In the genomic region with DNA sequence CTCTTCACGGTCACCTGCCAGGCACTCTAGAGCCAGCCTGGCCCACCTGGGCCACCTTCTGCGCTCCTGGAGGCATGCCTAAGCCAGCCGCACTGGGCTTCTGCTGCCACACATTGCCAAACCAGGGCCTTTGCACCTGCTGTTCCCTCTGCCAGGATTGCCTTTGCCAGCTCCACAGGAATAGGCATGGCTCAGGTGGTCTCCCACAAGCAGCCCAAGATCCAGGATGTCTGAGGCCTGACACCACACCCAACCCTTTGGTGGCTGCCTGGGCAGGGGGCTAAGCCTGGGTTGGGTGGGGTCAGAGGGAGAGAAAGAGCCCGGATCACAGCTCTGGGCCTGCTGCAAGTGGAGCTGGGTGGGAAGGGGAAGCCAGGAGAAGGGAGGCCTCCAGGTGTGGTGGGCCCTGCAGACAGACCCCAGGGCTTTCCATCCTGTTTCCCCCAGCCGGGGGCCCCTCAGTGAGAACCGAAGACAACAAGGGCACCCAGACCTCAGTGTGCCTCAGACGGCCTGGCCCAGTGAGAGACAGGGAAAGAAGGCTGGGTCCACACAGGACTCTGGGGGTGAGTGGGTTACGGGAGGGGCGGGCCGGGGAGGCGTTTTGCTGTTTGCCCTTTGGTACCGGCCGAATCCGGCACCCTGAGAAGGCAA, we compare ENCODE assay signal across 9 cellular contexts. TPM values are rescaled to one million over a fixed set of nuclear protein-coding genes. Genes with fewer than 3 reads are reported as not detected.
DNase-seq lines count a peak whose midpoint lies in the region; ATAC-seq and TF ChIP-seq lines count a peak whose summit lies in the region.
"Had no signal": no experiment of that assay in that cellular context is flagged by ENCODE, and none has a peak within 500 bp of the region (broad histone marks: within the 10 kb centered on the region; RNA-seq: fewer than 3 reads in every experiment).

No MANE protein-coding gene starts in this region.

- DNase-seq in activated naive CD4-positive, alpha-beta T cell treated with anti-CD3 and anti-CD28 coated beads for 36 hours: no peak
- DNase-seq in activated naive CD4-positive, alpha-beta T cell (lab: John Stamatoyannopoulos, UW): no peak
- DNase-seq in esophagus squamous epithelium (lab: John Stamatoyannopoulos, UW) (no peak), upper lobe of left lung (no peak), colonic mucosa (no peak), GM13977 (ENCODE audit: low spot score) (no peak), MCF 10A (ENCODE audit: unreplicated experiment) (no peak)

- WGBS in esophagus squamous epithelium, 2 donors: 33 to 57% methylated on average over 3 to 13 of the region's 14 CpGs
- 48 to 64% methylated on average over 11 to 13 of the region's 14 CpGs for WGBS in upper lobe of left lung, 2 donors

- peak overlapping the region in 2 of 4 donors; percentile 41 to 79 for H3K4me3 ChIP-seq in esophagus squamous epithelium
- H3K4me3 ChIP-seq in upper lobe of left lung: peak overlapping the region in 1 of 4 donors; percentile 64
- H3K4me3 ChIP-seq in colonic mucosa: no peak overlapping the region

- peaks cover 0 to 3% (median 0%) of the 10 kb centered on the region in 4 donors for H3K27me3 ChIP-seq in esophagus squamous epithelium
- H3K27me3 ChIP-seq in upper lobe of left lung: no peaks in the 10 kb centered on the region
- H3K27me3 ChIP-seq in colonic mucosa: no peaks in the 10 kb centered on the region

- H3K4me1 ChIP-seq in esophagus squamous epithelium (peaks cover 13 to 51% (median 19%) of the 10 kb centered on the region in 3 donors), upper lobe of left lung (peaks cover 23 to 47% (median 39%) of the 10 kb centered on the region in 4 donors), colonic mucosa (peaks cover 6% of the 10 kb centered on the region)

- H3K9me3 ChIP-seq in esophagus squamous epithelium (no peaks in the 10 kb centered on the region), upper lobe of left lung (no peaks in the 10 kb centered on the region), colonic mucosa (no peaks in the 10 kb centered on the region)

- peak overlapping the region; percentile 53 for H3K27ac Mint-ChIP-seq in activated naive CD4-positive, alpha-beta T cell treated with anti-CD3 and anti-CD28 coated beads for 36 hours
- H3K27ac Mint-ChIP-seq in MCF 10A (ENCODE audit: low read depth, unreplicated experiment): no peak overlapping the region

- H3K36me3 ChIP-seq in esophagus squamous epithelium: no peaks in the 10 kb centered on the region
- no peaks in the 10 kb centered on the region for H3K36me3 ChIP-seq in upper lobe of left lung
- H3K36me3 ChIP-seq in colonic mucosa: no peaks in the 10 kb centered on the region

- H3K27ac ChIP-seq in esophagus squamous epithelium (peak overlapping the region in 3 of 4 donors; percentile 30 to 81 (median 80)), upper lobe of left lung (peak overlapping the region in 3 of 4 donors; percentile 35 to 87 (median 73)), colonic mucosa (no peak overlapping the region)
- H3K27ac ChIP-seq: C4-2B had no signal

- intact Hi-C loops in activated naive CD4-positive, alpha-beta T cell treated with anti-CD3 and anti-CD28 coated beads for 36 hours (cut with micrococcal nuclease): loop anchor here (1.0 to 2.0 kb wide), 2 partner anchors 17 to 30 kb away; no protein-coding TSS in a partner anchor
- intact Hi-C loops in esophagus squamous epithelium (cut with DNase I) (no loop called here), colonic mucosa (cut with DNase I) (no loop called here), MCF 10A (cut with micrococcal nuclease) (no loop called here)

- no peaks in the 10 kb centered on the region for H3K27me3 Mint-ChIP-seq in activated naive CD4-positive, alpha-beta T cell treated with anti-CD3 and anti-CD28 coated beads for 36 hours (ENCODE audit: low read depth)
- H3K27me3 Mint-ChIP-seq in MCF 10A (ENCODE audit: insufficient read depth, unreplicated experiment): no peaks in the 10 kb centered on the region

- peaks cover 15% of the 10 kb centered on the region for H3K36me3 Mint-ChIP-seq in activated naive CD4-positive, alpha-beta T cell treated with anti-CD3 and anti-CD28 coated beads for 36 hours (ENCODE audit: low read depth)
- H3K36me3 Mint-ChIP-seq in MCF 10A (ENCODE audit: insufficient read depth, unreplicated experiment): no peaks in the 10 kb centered on the region

- no peaks in the 10 kb centered on the region for H3K9me3 Mint-ChIP-seq in activated naive CD4-positive, alpha-beta T cell treated with anti-CD3 and anti-CD28 coated beads for 36 hours
- H3K9me3 Mint-ChIP-seq in MCF 10A (ENCODE audit: unreplicated experiment): no peaks in the 10 kb centered on the region

- peaks cover 51% of the 10 kb centered on the region for H3K4me1 Mint-ChIP-seq in activated naive CD4-positive, alpha-beta T cell treated with anti-CD3 and anti-CD28 coated beads for 36 hours (ENCODE audit: low read depth)
- H3K4me1 Mint-ChIP-seq in MCF 10A (ENCODE audit: insufficient read depth, unreplicated experiment): peaks cover 9% of the 10 kb centered on the region

- no peak for TF ChIP-seq POLR2A in esophagus squamous epithelium (IDR thresholded peaks at IDR 0.05)
- no peak for TF ChIP-seq POLR2A in upper lobe of left lung (IDR thresholded peaks at IDR 0.05)

- in situ Hi-C loops in GM13977 (cut with MboI; ENCODE audit: low pct_unique_long_range_greater_than_20kb, low sequenced_read_pairs, unreplicated experiment): no loop called here

- no peak overlapping the region for H3K9ac ChIP-seq in colonic mucosa (ENCODE audit: low read depth in 2 of 2, low read length in 2 of 2)

- CTCF ChIA-PET in activated naive CD4-positive, alpha-beta T cell treated with anti-CD3 and anti-CD28 coated beads for 36 hours (lab: Charles Lee): no interaction called here
- CTCF ChIA-PET in MCF 10A (lab: Yijun Ruan, JAX): interaction anchor here (1.0 kb wide), 1 partner anchor 53 kb away, joined by 3 read pairs; no protein-coding TSS in a partner anchor

- H3K4me3 Mint-ChIP-seq in activated naive CD4-positive, alpha-beta T cell treated with anti-CD3 and anti-CD28 coated beads for 36 hours: peak overlapping the region; percentile 63
- no peak overlapping the region for H3K4me3 Mint-ChIP-seq in MCF 10A (ENCODE audit: unreplicated experiment)

- POLR2A ChIA-PET in MCF 10A (lab: Yijun Ruan, JAX): interaction anchor here (0.5 kb wide), 1 partner anchor 24 kb away, joined by 3 read pairs; no protein-coding TSS in a partner anchor

- no TSS peak for BruUV-seq in MCF 10A (replicated peaks; lab: Mats Ljungman, UMichigan)

- ATAC-seq in HG03565 (IDR thresholded peaks at IDR 0.05; ENCODE audit: unreplicated experiment) (peak; percentile 1), upper lobe of left lung (ENCODE audit: low FRiP score in 2 of 2) (no peak)

- no peak for TF ChIP-seq EP300 in upper lobe of left lung (IDR thresholded peaks at IDR 0.05)

- TF ChIP-seq CTCF in esophagus squamous epithelium (IDR thresholded peaks at IDR 0.05) (no peak), upper lobe of left lung (IDR thresholded peaks at IDR 0.05) (no peak), colonic mucosa (IDR thresholded peaks at IDR 0.05) (no peak), GM13977 (IDR thresholded peaks at IDR 0.05; ENCODE audit: extremely low read depth, insufficient read depth, missing control alignments) (no peak), MCF 10A (IDR thresholded peaks at IDR 0.05; ENCODE audit: unreplicated experiment) (no peak)

RNA-seq across cellular contexts. Expression of a gene that starts 0.7 kb away (rescaled TPM):
- total RNA-seq in activated naive CD4-positive, alpha-beta T cell treated with anti-CD3 and anti-CD28 coated beads for 36 hours: 10 to 100 TPM; 62.7 to 68.3 TPM
- 1 to 10 TPM in 3 of 4 donors, under 1 TPM in 1; 0.22 to 5.8 (median 2.7) TPM for total RNA-seq in esophagus squamous epithelium
- 10 to 100 TPM in 1 of 6 donors, 1 to 10 TPM in 5; 3.9 to 17.8 (median 5.2) TPM for total RNA-seq in upper lobe of left lung
- total RNA-seq in colonic mucosa: 1 to 10 TPM; 1.6 to 2.2 TPM
- not detected in 2 replicates for total RNA-seq in MCF 10A (2022)

RNA-seq across cellular contexts. Expression of a gene that starts 38.2 kb away (rescaled TPM):
- total RNA-seq in activated naive CD4-positive, alpha-beta T cell treated with anti-CD3 and anti-CD28 coated beads for 36 hours: 10 to 100 TPM; 51.4 to 52.0 TPM
- 10 to 100 TPM; 16.2 to 37.8 (median 29.0) TPM for total RNA-seq in esophagus squamous epithelium
- total RNA-seq in upper lobe of left lung: 10 to 100 TPM; 34.7 to 92.3 (median 41.7) TPM
- 10 to 100 TPM; 48.6 to 56.3 TPM for total RNA-seq in colonic mucosa
- 34.4 and 36.6 TPM in 2 replicates for total RNA-seq in MCF 10A (2022)
